ENCODE assay signal across 33 cellular contexts in the genomic region with DNA sequence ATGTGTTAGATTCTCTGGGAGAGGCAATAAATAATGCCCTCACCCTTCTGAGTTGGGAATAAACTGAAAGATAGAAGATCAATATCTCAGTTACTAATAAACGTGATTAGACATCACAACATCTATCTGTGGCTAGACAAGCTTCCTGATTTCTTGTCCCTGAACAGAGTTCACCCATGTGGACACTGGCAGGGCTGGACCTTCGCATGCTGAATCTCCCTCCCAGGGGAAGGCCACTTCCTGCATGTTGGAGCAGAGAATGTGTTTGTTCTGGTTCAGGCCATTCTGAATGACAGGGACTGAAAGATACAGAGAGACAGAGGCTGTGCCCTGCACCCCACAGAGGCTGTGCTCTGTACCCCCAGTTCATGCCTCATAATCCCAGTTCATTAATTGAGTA.
"Had no signal": no experiment of that assay in that cellular context is flagged by ENCODE, and none has a peak within 500 bp of the region (broad histone marks: within the 10 kb centered on the region; RNA-seq: fewer than 3 reads in every experiment).

No MANE protein-coding gene starts in this region.

- H3K27me3 ChIP-seq: body of pancreas, breast epithelium, Peyer's patch, SJSA1 had no signal

- H3K4me2 ChIP-seq: KMS-11 had no signal

- H3K9ac ChIP-seq: KMS-11 had no signal

- H3K9me3 ChIP-seq: body of pancreas, breast epithelium, Peyer's patch, SJSA1 had no signal

- DNase-seq: activated CD4-positive, alpha-beta T cell treated with anti-CD3 and anti-CD28 coated beads, Interleukin-2, amount 10 ng/mL, durations not matched to agents 24 days and 14 days; activated CD4-positive, alpha-beta T cell treated with anti-CD3 and anti-CD28 coated beads, Interleukin-2, amount 50 U/mL, for 4 hours; activated CD8-positive, alpha-beta T cell treated with anti-CD3 and anti-CD28 coated beads for 36 hours; activated effector memory CD4-positive, alpha-beta T cell treated with anti-CD3 and anti-CD28 coated beads, Interleukin-2, amount 50 U/mL, for 16 hours; activated naive CD4-positive, alpha-beta T cell; activated naive CD4-positive, alpha-beta T cell treated with anti-CD3 and anti-CD28 coated beads, Interleukin-2, amount 50 U/mL, for 16 hours; activated naive CD8-positive, alpha-beta T cell treated with anti-CD3 and anti-CD28 coated beads for 36 hours; activated T-cell treated with anti-CD3 and anti-CD28 coated beads, Interleukin-2, amount 50 U/mL, for 1 hour; activated T-cell treated with anti-CD3 and anti-CD28 coated beads, Interleukin-2, amount 50 U/mL, for 72 hours; amniotic stem cell; body of pancreas; MM.1S; MV-4-11; NCI-H1092; NCI-H1436 treated with DMSO at 0.1 percent for 48 hours; NCI-H1694 treated with DMSO at 0.1 percent for 48 hours; NCI-H2029; NCI-H2171; NCI-H510A; NCI-H526; NCI-H748 treated with DMSO at 0.1 percent for 48 hours; NK-92 treated with Interleukin-12 subunit alpha and Interleukin-12 subunit beta, amount 100 ng/mL, for 24 hours; PC-3; Peyer's patch; RPMI8226; SHP77 treated with DMSO at 0.1 percent for 48 hours; SW 1271; T-helper 1 cell; T1000 had no signal

- H3K27ac ChIP-seq: breast epithelium, KMS-11, Peyer's patch, SJSA1 had no signal

- H3K4me3 ChIP-seq: body of pancreas, breast epithelium, Peyer's patch, SJSA1 had no signal

- ATAC-seq: activated CD8-positive, alpha-beta T cell treated with anti-CD3 and anti-CD28 coated beads for 36 hours; activated T-cell treated with anti-CD3 and anti-CD28 coated beads, Interleukin-2, amount 50 U/mL, for 72 hours; activated T-helper 17 cell treated with anti-CD3 and anti-CD28 coated beads, Interleukin-2, amount 50 U/mL, for 72 hours; body of pancreas; PC-3 had no signal

- H3K36me3 ChIP-seq: breast epithelium, Peyer's patch, SJSA1 had no signal

- H3K4me1 ChIP-seq: body of pancreas, breast epithelium, Peyer's patch, SJSA1 had no signal
